ENCODE assay signal across 18 cellular contexts in genomic region chr1:229364216-229365065, GRCh38.
"Had no signal": no experiment of that assay in that cellular context is flagged by ENCODE, and none has a peak within 500 bp of the region (broad histone marks: within the 10 kb centered on the region; RNA-seq: fewer than 3 reads in every experiment).

No MANE protein-coding gene starts in this region.

- H3K4me1 Mint-ChIP-seq: activated naive CD4-positive, alpha-beta T cell treated with anti-CD3 and anti-CD28 coated beads, Interleukin-2, amount 10 ng/mL, durations not matched to agents 7 days and 5 days; mesothelial cell of epicardium; naive B cell had no signal

- H3K9ac ChIP-seq: neural progenitor cell had no signal

- H2AFZ ChIP-seq: neural progenitor cell had no signal

- H3K4me3 Mint-ChIP-seq: activated CD8-positive, alpha-beta memory T cell treated with anti-CD3 and anti-CD28 coated beads, Interleukin-2, amount 10 ng/mL, durations not matched to agents 7 days and 5 days; activated naive CD4-positive, alpha-beta T cell treated with anti-CD3 and anti-CD28 coated beads, Interleukin-2, amount 10 ng/mL, durations not matched to agents 7 days and 5 days; mesothelial cell of epicardium; neural progenitor cell; stimulated activated naive B cell treated with anti-CD40 and anti-IgM and Interleukin-4, amounts not matched to agents 10 μg/mL and 1 μg/mL and 100 μg/mL, for 72 hours had no signal

- H3K27ac Mint-ChIP-seq: activated CD8-positive, alpha-beta memory T cell treated with anti-CD3 and anti-CD28 coated beads, Interleukin-2, amount 10 ng/mL, durations not matched to agents 7 days and 5 days; activated naive CD4-positive, alpha-beta T cell treated with anti-CD3 and anti-CD28 coated beads, Interleukin-2, amount 10 ng/mL, durations not matched to agents 7 days and 5 days; mesothelial cell of epicardium; neural progenitor cell; stimulated activated naive B cell treated with anti-CD40 and anti-IgM and Interleukin-4, amounts not matched to agents 10 μg/mL and 1 μg/mL and 100 μg/mL, for 72 hours had no signal

- DNase-seq: activated CD4-positive, alpha-beta T cell treated with anti-CD3 and anti-CD28 coated beads, Interleukin-2, amount 50 U/mL, for 48 hours; activated CD4-positive, CD25-positive, alpha-beta regulatory T cell treated with anti-CD3 and anti-CD28 coated beads, Interleukin-2, amount 50 U/mL, for 72 hours; activated CD8-positive, alpha-beta memory T cell treated with anti-CD3 and anti-CD28 coated beads, Interleukin-2, amount 10 ng/mL, durations not matched to agents 7 days and 5 days; activated naive CD4-positive, alpha-beta T cell treated with anti-CD3 and anti-CD28 coated beads, Interleukin-2, amount 10 ng/mL, durations not matched to agents 7 days and 5 days; activated T-cell treated with anti-CD3 and anti-CD28 coated beads, Interleukin-2, amount 50 U/mL, for 1 hour; erythroblast; islet precursor cell; naive B cell; pancreas; spleen; stimulated activated CD4-positive, alpha-beta T cell treated with anti-CD3 and anti-CD28 coated beads, Interleukin-1b, Interleukin-23, amount 100 ng/mL, for 48 hours; stimulated activated naive B cell treated with anti-CD40 and anti-IgM and Interleukin-4, amounts not matched to agents 10 μg/mL and 1 μg/mL and 100 μg/mL, for 72 hours; thyroid gland had no signal

- H3K4me1 ChIP-seq: pancreas, spleen, thyroid gland had no signal

- H3K36me3 Mint-ChIP-seq: activated CD8-positive, alpha-beta memory T cell treated with anti-CD3 and anti-CD28 coated beads, Interleukin-2, amount 10 ng/mL, durations not matched to agents 7 days and 5 days; activated naive CD4-positive, alpha-beta T cell treated with anti-CD3 and anti-CD28 coated beads, Interleukin-2, amount 10 ng/mL, durations not matched to agents 7 days and 5 days; mesothelial cell of epicardium; neural progenitor cell had no signal

- H3K9me3 Mint-ChIP-seq: activated naive CD4-positive, alpha-beta T cell treated with anti-CD3 and anti-CD28 coated beads, Interleukin-2, amount 10 ng/mL, durations not matched to agents 7 days and 5 days; neural progenitor cell had no signal

- H3K36me3 ChIP-seq: cardiac muscle cell, neural progenitor cell, pancreas, spleen, thyroid gland had no signal

- H3K9me3 ChIP-seq: pancreas, thyroid gland had no signal

- H3K27ac ChIP-seq: cardiac muscle cell, neural progenitor cell, pancreas, spleen, thyroid gland had no signal

- ATAC-seq: activated CD8-positive, alpha-beta memory T cell treated with anti-CD3 and anti-CD28 coated beads, Interleukin-2, amount 10 ng/mL, durations not matched to agents 7 days and 5 days; pancreas; sciatic nerve; stimulated activated naive B cell treated with anti-CD40 and anti-IgM and Interleukin-4, amounts not matched to agents 10 μg/mL and 1 μg/mL and 100 μg/mL, for 72 hours had no signal

- H3K4me3 ChIP-seq: cardiac muscle cell, lung, neural progenitor cell, pancreas, spleen, thyroid gland had no signal
